Comparison of ENCODE assay signal across 1 cellular context in the genomic region with DNA sequence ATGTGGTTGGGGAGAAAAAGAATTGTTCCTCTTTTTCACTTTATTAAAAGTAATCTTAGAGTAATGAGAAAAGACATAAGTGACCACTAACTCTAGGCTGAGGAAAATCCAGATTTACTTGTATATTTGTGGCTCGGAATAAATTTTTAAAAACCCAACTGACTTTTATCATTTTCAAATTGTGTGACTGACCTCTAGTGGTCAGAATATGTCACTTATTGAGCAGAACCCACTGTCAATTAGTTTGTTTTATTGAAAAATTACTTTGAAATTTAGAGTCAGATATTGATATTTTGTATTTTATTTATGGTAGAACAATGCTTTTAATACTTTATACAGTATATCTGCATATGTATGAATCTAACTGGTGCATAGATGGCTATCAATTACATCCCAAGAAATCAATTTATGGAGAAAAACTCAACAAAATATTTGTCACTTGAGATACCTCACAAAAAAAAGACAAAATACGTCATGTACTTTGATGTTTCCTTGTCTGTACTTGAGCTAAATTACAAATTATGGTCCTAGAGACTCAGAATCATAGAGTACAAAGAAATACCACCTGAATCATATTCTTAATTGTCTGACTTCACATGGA.
TF ChIP-seq lines count a peak whose summit lies in the region.

No MANE protein-coding gene starts in this region.

TF ChIP-seq in K562, 482 proteins besides CTCF, POLR2A, EP300 and RAD21 (continued from another document):
- TF ChIP-seq, protein P1, sequence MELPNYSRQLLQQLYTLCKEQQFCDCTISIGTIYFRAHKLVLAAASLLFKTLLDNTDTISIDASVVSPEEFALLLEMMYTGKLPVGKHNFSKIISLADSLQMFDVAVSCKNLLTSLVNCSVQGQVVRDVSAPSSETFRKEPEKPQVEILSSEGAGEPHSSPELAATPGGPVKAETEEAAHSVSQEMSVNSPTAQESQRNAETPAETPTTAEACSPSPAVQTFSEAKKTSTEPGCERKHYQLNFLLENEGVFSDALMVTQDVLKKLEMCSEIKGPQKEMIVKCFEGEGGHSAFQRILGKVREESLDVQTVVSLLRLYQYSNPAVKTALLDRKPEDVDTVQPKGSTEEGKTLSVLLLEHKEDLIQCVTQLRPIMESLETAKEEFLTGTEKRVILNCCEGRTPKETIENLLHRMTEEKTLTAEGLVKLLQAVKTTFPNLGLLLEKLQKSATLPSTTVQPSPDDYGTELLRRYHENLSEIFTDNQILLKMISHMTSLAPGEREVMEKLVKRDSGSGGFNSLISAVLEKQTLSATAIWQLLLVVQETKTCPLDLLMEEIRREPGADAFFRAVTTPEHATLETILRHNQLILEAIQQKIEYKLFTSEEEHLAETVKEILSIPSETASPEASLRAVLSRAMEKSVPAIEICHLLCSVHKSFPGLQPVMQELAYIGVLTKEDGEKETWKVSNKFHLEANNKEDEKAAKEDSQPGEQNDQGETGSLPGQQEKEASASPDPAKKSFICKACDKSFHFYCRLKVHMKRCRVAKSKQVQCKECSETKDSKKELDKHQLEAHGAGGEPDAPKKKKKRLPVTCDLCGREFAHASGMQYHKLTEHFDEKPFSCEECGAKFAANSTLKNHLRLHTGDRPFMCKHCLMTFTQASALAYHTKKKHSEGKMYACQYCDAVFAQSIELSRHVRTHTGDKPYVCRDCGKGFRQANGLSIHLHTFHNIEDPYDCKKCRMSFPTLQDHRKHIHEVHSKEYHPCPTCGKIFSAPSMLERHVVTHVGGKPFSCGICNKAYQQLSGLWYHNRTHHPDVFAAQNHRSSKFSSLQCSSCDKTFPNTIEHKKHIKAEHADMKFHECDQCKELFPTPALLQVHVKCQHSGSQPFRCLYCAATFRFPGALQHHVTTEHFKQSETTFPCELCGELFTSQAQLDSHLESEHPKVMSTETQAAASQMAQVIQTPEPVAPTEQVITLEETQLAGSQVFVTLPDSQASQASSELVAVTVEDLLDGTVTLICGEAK (IDR thresholded peaks at IDR 0.05) = no peak
- TF ChIP-seq, protein P1 (CRISPR knock-in tag; IDR thresholded peaks at IDR 0.05) = no peak
- no peak for TF ChIP-seq MCM3 (IDR thresholded peaks at IDR 0.05)
- TF ChIP-seq ZNF79 (CRISPR knock-in tag; IDR thresholded peaks at IDR 0.05; ENCODE audit: low read depth) = no peak
- no peak for TF ChIP-seq CHD2 (IDR thresholded peaks at IDR 0.05; ENCODE audit: low read depth, low read length)
- TF ChIP-seq PHF8 (IDR thresholded peaks at IDR 0.05; ENCODE audit: borderline replicate concordance, low read length) = no peak
